1 cellular context compared by ENCODE assay signal in the genomic region with DNA sequence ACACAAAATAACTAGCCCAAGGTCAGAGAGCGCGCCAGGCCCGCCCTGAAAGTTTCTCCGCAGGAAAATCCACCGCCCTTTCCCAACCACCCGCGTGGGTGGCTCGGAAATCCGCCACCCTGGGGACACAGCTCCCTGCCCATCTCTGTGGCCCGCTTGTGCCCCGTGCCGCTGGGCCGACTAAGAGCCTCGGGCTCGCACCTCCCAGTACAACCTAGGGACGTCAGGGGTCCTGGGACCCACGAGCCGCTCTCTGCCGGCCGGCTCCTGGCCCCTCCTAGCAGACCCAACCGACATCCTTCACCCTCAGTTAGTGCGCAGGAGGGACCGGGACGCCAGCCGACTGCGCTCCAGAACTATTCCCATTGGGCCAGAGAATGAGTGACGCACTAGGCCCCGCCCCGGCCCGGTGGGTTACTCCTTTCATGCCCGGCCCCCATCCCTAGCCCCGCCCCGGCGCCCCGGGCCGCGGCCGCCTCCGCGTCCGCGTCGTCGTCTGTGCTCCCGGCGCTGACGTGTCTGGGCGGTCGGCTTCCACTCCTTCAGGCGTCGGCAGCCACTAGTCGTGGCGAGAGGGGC.
TF ChIP-seq lines count a peak whose summit lies in the region.

No MANE protein-coding gene starts in this region.

TF ChIP-seq in K562, 482 proteins besides CTCF, POLR2A, EP300 and RAD21 (continued from another document and continues in another):
- TF ChIP-seq, protein P1, sequence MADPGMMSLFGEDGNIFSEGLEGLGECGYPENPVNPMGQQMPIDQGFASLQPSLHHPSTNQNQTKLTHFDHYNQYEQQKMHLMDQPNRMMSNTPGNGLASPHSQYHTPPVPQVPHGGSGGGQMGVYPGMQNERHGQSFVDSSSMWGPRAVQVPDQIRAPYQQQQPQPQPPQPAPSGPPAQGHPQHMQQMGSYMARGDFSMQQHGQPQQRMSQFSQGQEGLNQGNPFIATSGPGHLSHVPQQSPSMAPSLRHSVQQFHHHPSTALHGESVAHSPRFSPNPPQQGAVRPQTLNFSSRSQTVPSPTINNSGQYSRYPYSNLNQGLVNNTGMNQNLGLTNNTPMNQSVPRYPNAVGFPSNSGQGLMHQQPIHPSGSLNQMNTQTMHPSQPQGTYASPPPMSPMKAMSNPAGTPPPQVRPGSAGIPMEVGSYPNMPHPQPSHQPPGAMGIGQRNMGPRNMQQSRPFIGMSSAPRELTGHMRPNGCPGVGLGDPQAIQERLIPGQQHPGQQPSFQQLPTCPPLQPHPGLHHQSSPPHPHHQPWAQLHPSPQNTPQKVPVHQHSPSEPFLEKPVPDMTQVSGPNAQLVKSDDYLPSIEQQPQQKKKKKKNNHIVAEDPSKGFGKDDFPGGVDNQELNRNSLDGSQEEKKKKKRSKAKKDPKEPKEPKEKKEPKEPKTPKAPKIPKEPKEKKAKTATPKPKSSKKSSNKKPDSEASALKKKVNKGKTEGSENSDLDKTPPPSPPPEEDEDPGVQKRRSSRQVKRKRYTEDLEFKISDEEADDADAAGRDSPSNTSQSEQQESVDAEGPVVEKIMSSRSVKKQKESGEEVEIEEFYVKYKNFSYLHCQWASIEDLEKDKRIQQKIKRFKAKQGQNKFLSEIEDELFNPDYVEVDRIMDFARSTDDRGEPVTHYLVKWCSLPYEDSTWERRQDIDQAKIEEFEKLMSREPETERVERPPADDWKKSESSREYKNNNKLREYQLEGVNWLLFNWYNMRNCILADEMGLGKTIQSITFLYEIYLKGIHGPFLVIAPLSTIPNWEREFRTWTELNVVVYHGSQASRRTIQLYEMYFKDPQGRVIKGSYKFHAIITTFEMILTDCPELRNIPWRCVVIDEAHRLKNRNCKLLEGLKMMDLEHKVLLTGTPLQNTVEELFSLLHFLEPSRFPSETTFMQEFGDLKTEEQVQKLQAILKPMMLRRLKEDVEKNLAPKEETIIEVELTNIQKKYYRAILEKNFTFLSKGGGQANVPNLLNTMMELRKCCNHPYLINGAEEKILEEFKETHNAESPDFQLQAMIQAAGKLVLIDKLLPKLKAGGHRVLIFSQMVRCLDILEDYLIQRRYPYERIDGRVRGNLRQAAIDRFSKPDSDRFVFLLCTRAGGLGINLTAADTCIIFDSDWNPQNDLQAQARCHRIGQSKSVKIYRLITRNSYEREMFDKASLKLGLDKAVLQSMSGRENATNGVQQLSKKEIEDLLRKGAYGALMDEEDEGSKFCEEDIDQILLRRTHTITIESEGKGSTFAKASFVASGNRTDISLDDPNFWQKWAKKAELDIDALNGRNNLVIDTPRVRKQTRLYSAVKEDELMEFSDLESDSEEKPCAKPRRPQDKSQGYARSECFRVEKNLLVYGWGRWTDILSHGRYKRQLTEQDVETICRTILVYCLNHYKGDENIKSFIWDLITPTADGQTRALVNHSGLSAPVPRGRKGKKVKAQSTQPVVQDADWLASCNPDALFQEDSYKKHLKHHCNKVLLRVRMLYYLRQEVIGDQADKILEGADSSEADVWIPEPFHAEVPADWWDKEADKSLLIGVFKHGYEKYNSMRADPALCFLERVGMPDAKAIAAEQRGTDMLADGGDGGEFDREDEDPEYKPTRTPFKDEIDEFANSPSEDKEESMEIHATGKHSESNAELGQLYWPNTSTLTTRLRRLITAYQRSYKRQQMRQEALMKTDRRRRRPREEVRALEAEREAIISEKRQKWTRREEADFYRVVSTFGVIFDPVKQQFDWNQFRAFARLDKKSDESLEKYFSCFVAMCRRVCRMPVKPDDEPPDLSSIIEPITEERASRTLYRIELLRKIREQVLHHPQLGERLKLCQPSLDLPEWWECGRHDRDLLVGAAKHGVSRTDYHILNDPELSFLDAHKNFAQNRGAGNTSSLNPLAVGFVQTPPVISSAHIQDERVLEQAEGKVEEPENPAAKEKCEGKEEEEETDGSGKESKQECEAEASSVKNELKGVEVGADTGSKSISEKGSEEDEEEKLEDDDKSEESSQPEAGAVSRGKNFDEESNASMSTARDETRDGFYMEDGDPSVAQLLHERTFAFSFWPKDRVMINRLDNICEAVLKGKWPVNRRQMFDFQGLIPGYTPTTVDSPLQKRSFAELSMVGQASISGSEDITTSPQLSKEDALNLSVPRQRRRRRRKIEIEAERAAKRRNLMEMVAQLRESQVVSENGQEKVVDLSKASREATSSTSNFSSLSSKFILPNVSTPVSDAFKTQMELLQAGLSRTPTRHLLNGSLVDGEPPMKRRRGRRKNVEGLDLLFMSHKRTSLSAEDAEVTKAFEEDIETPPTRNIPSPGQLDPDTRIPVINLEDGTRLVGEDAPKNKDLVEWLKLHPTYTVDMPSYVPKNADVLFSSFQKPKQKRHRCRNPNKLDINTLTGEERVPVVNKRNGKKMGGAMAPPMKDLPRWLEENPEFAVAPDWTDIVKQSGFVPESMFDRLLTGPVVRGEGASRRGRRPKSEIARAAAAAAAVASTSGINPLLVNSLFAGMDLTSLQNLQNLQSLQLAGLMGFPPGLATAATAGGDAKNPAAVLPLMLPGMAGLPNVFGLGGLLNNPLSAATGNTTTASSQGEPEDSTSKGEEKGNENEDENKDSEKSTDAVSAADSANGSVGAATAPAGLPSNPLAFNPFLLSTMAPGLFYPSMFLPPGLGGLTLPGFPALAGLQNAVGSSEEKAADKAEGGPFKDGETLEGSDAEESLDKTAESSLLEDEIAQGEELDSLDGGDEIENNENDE (IDR thresholded peaks at IDR 0.05; ENCODE audit: low read depth, low read length) = no peak
- TF ChIP-seq ZNF274 (IDR thresholded peaks at IDR 0.05; ENCODE audit: borderline replicate concordance, low read depth, low read length) = no peak
- peak; percentile 19 for TF ChIP-seq NFYB (IDR thresholded peaks at IDR 0.05; ENCODE audit: extremely low read depth, insufficient read length)
- TF ChIP-seq SRSF1 (IDR thresholded peaks at IDR 0.05; ENCODE audit: low read depth, low read length) = 0 out of 2 replicates have a peak, but pooled peaks have one; percentile 61
- no peak for TF ChIP-seq CBFA2T3 (IDR thresholded peaks at IDR 0.05)
- TF ChIP-seq, protein P2, sequence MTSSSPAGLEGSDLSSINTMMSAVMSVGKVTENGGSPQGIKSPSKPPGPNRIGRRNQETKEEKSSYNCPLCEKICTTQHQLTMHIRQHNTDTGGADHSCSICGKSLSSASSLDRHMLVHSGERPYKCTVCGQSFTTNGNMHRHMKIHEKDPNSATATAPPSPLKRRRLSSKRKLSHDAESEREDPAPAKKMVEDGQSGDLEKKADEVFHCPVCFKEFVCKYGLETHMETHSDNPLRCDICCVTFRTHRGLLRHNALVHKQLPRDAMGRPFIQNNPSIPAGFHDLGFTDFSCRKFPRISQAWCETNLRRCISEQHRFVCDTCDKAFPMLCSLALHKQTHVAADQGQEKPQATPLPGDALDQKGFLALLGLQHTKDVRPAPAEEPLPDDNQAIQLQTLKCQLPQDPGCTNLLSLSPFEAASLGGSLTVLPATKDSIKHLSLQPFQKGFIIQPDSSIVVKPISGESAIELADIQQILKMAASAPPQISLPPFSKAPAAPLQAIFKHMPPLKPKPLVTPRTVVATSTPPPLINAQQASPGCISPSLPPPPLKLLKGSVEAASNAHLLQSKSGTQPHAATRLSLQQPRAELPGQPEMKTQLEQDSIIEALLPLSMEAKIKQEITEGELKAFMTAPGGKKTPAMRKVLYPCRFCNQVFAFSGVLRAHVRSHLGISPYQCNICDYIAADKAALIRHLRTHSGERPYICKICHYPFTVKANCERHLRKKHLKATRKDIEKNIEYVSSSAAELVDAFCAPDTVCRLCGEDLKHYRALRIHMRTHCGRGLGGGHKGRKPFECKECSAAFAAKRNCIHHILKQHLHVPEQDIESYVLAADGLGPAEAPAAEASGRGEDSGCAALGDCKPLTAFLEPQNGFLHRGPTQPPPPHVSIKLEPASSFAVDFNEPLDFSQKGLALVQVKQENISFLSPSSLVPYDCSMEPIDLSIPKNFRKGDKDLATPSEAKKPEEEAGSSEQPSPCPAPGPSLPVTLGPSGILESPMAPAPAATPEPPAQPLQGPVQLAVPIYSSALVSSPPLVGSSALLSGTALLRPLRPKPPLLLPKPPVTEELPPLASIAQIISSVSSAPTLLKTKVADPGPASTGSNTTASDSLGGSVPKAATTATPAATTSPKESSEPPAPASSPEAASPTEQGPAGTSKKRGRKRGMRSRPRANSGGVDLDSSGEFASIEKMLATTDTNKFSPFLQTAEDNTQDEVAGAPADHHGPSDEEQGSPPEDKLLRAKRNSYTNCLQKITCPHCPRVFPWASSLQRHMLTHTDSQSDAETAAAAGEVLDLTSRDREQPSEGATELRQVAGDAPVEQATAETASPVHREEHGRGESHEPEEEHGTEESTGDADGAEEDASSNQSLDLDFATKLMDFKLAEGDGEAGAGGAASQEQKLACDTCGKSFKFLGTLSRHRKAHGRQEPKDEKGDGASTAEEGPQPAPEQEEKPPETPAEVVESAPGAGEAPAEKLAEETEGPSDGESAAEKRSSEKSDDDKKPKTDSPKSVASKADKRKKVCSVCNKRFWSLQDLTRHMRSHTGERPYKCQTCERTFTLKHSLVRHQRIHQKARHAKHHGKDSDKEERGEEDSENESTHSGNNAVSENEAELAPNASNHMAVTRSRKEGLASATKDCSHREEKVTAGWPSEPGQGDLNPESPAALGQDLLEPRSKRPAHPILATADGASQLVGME (CRISPR knock-in tag; IDR thresholded peaks at IDR 0.05) = peak; percentile 89
- TF ChIP-seq, protein P3, sequence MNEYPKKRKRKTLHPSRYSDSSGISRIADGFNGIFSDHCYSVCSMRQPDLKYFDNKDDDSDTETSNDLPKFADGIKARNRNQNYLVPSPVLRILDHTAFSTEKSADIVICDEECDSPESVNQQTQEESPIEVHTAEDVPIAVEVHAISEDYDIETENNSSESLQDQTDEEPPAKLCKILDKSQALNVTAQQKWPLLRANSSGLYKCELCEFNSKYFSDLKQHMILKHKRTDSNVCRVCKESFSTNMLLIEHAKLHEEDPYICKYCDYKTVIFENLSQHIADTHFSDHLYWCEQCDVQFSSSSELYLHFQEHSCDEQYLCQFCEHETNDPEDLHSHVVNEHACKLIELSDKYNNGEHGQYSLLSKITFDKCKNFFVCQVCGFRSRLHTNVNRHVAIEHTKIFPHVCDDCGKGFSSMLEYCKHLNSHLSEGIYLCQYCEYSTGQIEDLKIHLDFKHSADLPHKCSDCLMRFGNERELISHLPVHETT (CRISPR knock-in tag; conservative IDR thresholded peaks at IDR 0.05 in 1 of 2, IDR thresholded peaks at IDR 0.05 in 1 of 2) = no peak; a peak in 1 of 4 replicates
- peak in 1 of 2 experiments; percentile 51; a peak in 1 of 4 replicates for TF ChIP-seq RCOR1 (IDR thresholded peaks at IDR 0.05; ENCODE audit: borderline replicate concordance in 1 of 2, low read depth in 2 of 2, low read length in 2 of 2)
- TF ChIP-seq ZKSCAN1 (IDR thresholded peaks at IDR 0.05; ENCODE audit: low read depth, low read length) = no peak
- no peak for TF ChIP-seq HSF4 (CRISPR knock-in tag; IDR thresholded peaks at IDR 0.05; ENCODE audit: borderline replicate concordance)
- TF ChIP-seq, protein P4, sequence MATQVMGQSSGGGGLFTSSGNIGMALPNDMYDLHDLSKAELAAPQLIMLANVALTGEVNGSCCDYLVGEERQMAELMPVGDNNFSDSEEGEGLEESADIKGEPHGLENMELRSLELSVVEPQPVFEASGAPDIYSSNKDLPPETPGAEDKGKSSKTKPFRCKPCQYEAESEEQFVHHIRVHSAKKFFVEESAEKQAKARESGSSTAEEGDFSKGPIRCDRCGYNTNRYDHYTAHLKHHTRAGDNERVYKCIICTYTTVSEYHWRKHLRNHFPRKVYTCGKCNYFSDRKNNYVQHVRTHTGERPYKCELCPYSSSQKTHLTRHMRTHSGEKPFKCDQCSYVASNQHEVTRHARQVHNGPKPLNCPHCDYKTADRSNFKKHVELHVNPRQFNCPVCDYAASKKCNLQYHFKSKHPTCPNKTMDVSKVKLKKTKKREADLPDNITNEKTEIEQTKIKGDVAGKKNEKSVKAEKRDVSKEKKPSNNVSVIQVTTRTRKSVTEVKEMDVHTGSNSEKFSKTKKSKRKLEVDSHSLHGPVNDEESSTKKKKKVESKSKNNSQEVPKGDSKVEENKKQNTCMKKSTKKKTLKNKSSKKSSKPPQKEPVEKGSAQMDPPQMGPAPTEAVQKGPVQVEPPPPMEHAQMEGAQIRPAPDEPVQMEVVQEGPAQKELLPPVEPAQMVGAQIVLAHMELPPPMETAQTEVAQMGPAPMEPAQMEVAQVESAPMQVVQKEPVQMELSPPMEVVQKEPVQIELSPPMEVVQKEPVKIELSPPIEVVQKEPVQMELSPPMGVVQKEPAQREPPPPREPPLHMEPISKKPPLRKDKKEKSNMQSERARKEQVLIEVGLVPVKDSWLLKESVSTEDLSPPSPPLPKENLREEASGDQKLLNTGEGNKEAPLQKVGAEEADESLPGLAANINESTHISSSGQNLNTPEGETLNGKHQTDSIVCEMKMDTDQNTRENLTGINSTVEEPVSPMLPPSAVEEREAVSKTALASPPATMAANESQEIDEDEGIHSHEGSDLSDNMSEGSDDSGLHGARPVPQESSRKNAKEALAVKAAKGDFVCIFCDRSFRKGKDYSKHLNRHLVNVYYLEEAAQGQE (CRISPR knock-in tag; IDR thresholded peaks at IDR 0.05; ENCODE audit: low read depth) = peak; percentile 52; the same call in 1 of the 2 replicates
- TF ChIP-seq CEBPG (CRISPR knock-in tag; IDR thresholded peaks at IDR 0.05) = no peak
- TF ChIP-seq CEBPG (tag; conservative IDR thresholded peaks at IDR 0.05 in 1 of 2, IDR thresholded peaks at IDR 0.05 in 1 of 2) = no peak
- TF ChIP-seq GTF2F1 (IDR thresholded peaks at IDR 0.05; ENCODE audit: low read depth, low read length) = peak; percentile 14; the same call in 1 of the 2 replicates
- no peak for TF ChIP-seq SETDB1 (IDR thresholded peaks at IDR 0.05; ENCODE audit: low read length)
- no peak for TF ChIP-seq ZEB2 (IDR thresholded peaks at IDR 0.05)
- TF ChIP-seq FUS (optimal IDR thresholded peaks at IDR 0.05; ENCODE audit: low read depth, low read length) = no peak
- peak; percentile 82 for TF ChIP-seq PHF8 (IDR thresholded peaks at IDR 0.05; ENCODE audit: borderline replicate concordance, low read length)
- TF ChIP-seq, protein P5, sequence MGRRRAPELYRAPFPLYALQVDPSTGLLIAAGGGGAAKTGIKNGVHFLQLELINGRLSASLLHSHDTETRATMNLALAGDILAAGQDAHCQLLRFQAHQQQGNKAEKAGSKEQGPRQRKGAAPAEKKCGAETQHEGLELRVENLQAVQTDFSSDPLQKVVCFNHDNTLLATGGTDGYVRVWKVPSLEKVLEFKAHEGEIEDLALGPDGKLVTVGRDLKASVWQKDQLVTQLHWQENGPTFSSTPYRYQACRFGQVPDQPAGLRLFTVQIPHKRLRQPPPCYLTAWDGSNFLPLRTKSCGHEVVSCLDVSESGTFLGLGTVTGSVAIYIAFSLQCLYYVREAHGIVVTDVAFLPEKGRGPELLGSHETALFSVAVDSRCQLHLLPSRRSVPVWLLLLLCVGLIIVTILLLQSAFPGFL (CRISPR knock-in tag; IDR thresholded peaks at IDR 0.05) = no peak
